Comparison of ENCODE assay signal across 23 cellular contexts in genomic region chr1:109837852-109838570, GRCh38.
A peak's percentile ranks its signal among the peaks of the same experiment; 100 is the strongest.
DNase-seq lines count a peak whose midpoint lies in the region; ATAC-seq, FAIRE-seq and TF ChIP-seq lines count a peak whose summit lies in the region.
"Had no signal": no experiment of that assay in that cellular context is flagged by ENCODE, and none has a peak within 500 bp of the region (broad histone marks: within the 10 kb centered on the region; RNA-seq: fewer than 3 reads in every experiment).

No MANE protein-coding gene starts in this region.

- H3K36me3 Mint-ChIP-seq in HFFc6 (ENCODE audit: low read depth) = peaks cover 5% of the 10 kb centered on the region; the same call in 1 of the 2 replicates
- H3K36me3 Mint-ChIP-seq in osteocyte (ENCODE audit: unreplicated experiment) = no peaks in the 10 kb centered on the region
- H3K36me3 Mint-ChIP-seq: CD4-positive, alpha-beta memory T cell had no signal

- H3K9me3 Mint-ChIP-seq in HFFc6 = no peaks in the 10 kb centered on the region
- no peaks in the 10 kb centered on the region for H3K9me3 Mint-ChIP-seq in osteocyte (ENCODE audit: unreplicated experiment)

- H3K79me2 ChIP-seq in K562 (ENCODE audit: control insufficient read depth, insufficient read depth, low read length) (no peaks in the 10 kb centered on the region), trophoblast cell (ENCODE audit: control insufficient read depth, insufficient read depth, low read length, poor library complexity) (no peaks in the 10 kb centered on the region)

- peak overlapping the region; percentile 75 for H3K27ac Mint-ChIP-seq in HFFc6
- H3K27ac Mint-ChIP-seq in osteocyte (ENCODE audit: unreplicated experiment) = no peak overlapping the region
- H3K27ac Mint-ChIP-seq: CD4-positive, alpha-beta memory T cell had no signal

- no peak for DNase-seq in A549 (ENCODE audit: low read depth in 1 of 2, low spot score in 1 of 2)
- no peak for DNase-seq in HFFc6
- no peak for DNase-seq in K562 (ENCODE audit: extremely low read depth in 1 of 4, low spot score in 3 of 4)
- peak; percentile 17 for DNase-seq in osteocyte (ENCODE audit: extremely low spot score, unreplicated experiment)
- DNase-seq in trophoblast cell = no peak
- no peak for DNase-seq in stimulated activated CD4-positive, alpha-beta T cell treated with anti-CD3 and anti-CD28 coated beads, Interleukin-15, amount 100 ng/mL, for 24 hours
- DNase-seq in KG1 (lab: John Stamatoyannopoulos, UW) = no peak
- DNase-seq: C1 segment of cervical spinal cord; CD4-positive, alpha-beta memory T cell; COR-L47; KBM-7; MM.1S; NCI-H1417; NCI-H1694 treated with DMSO at 0.1 percent for 48 hours; NCI-H2081 treated with DMSO at 0.1 percent for 48 hours; NCI-H2171; NCI-H524 treated with DMSO at 0.1 percent for 48 hours; NCI-H774; SJCRH30 had no signal

- H2AFZ ChIP-seq in K562 (ENCODE audit: low read depth, low read length) = no peak overlapping the region
- H2AFZ ChIP-seq in trophoblast cell (ENCODE audit: insufficient read depth, low read length, poor library complexity) = no peak overlapping the region

- H2BK12ac ChIP-seq in trophoblast cell (ENCODE audit: low read length) = no peak overlapping the region

- peaks cover 27% of the 10 kb centered on the region for H3K4me1 Mint-ChIP-seq in HFFc6 (ENCODE audit: low read depth)
- peaks cover 3% of the 10 kb centered on the region for H3K4me1 Mint-ChIP-seq in osteocyte (ENCODE audit: unreplicated experiment)

- H3K14ac ChIP-seq in trophoblast cell (ENCODE audit: low read length) = no peak overlapping the region

- TF ChIP-seq CTCF in A549 (IDR thresholded peaks at IDR 0.05) (no peak), HFFc6 (IDR thresholded peaks at IDR 0.05) (no peak), K562 (IDR thresholded peaks at IDR 0.05 in 2 of 3, conservative IDR thresholded peaks at IDR 0.05 in 1 of 3; ENCODE audit: insufficient read depth in 2 of 3, low read depth in 1 of 3, low read length in 3 of 3) (no peak), osteocyte (IDR thresholded peaks at IDR 0.05) (no peak)

- H3K4me3 ChIP-seq in A549 (no peak overlapping the region), K562 (no peak overlapping the region), trophoblast cell (ENCODE audit: low read depth, low read length) (no peak overlapping the region)
- H3K4me3 ChIP-seq: SJCRH30 had no signal

- no peak overlapping the region for H2BK120ac ChIP-seq in trophoblast cell (ENCODE audit: insufficient read depth, low read length, poor library complexity)

- H3K4me2 ChIP-seq in A549 (peak overlapping the region; percentile 22; the same call in 1 of the 3 replicates), K562 (ENCODE audit: insufficient read depth, low read length) (no peak overlapping the region), trophoblast cell (ENCODE audit: low read length) (no peak overlapping the region)

- no peaks in the 10 kb centered on the region for H4K20me1 ChIP-seq in K562 (replicated peaks; ENCODE audit: control insufficient read depth, insufficient read depth, low read length)

- H2BK5ac ChIP-seq in trophoblast cell (ENCODE audit: low read depth, low read length, poor library complexity) = no peak overlapping the region

- POLR2A ChIA-PET in A549 (lab: Yijun Ruan, JAX) (no interaction called here), K562 (lab: Yijun Ruan, JAX) (interaction anchor here (0.9 to 1.5 kb wide), 2 partner anchors 11 to 15 kb away, joined by 3 to 6 read pairs; no protein-coding TSS in a partner anchor)

- TF ChIP-seq RAD21 in A549 (conservative IDR thresholded peaks at IDR 0.05 in 1 of 2, IDR thresholded peaks at IDR 0.05 in 1 of 2) (no peak), K562 (CRISPR knock-in tag; conservative IDR thresholded peaks at IDR 0.05 in 1 of 2, IDR thresholded peaks at IDR 0.05 in 1 of 2) (no peak)

- H3K4me1 ChIP-seq in A549 = peaks cover 14% of the 10 kb centered on the region
- H3K4me1 ChIP-seq in K562 (replicated peaks in 1 of 2; ENCODE audit: control insufficient read depth in 2 of 2, insufficient read depth in 2 of 2, low read length in 2 of 2) = peaks cover 0 to 14% of the 10 kb centered on the region in 2 experiments; a peak in 2 of 5 replicates
- no peaks in the 10 kb centered on the region for H3K4me1 ChIP-seq in trophoblast cell (ENCODE audit: control insufficient read depth in 1 of 2, insufficient read depth in 2 of 2, low read length in 2 of 2)
- H3K4me1 ChIP-seq: SJCRH30 had no signal

- H3K9me1 ChIP-seq in K562 (ENCODE audit: control insufficient read depth, insufficient read depth, low read length) = no peaks in the 10 kb centered on the region

- no peak overlapping the region for H4K8ac ChIP-seq in trophoblast cell (ENCODE audit: low read depth, low read length)

- H3K27me3 ChIP-seq in K562 (ENCODE audit: control insufficient read depth in 2 of 2, insufficient read depth in 2 of 2, low read length in 2 of 2) (no peaks in the 10 kb centered on the region), trophoblast cell (ENCODE audit: insufficient read depth, low read length) (no peaks in the 10 kb centered on the region)
- H3K27me3 ChIP-seq: SJCRH30 had no signal

- no peak overlapping the region for H3K18ac ChIP-seq in trophoblast cell (ENCODE audit: low read length)

- no peak overlapping the region for H3K9ac ChIP-seq in K562 (ENCODE audit: insufficient read depth in 1 of 2, low read depth in 2 of 2, low read length in 2 of 2)
- H3K9ac ChIP-seq in trophoblast cell (ENCODE audit: low read length) = no peak overlapping the region

- H3K4ac ChIP-seq in trophoblast cell (ENCODE audit: low read depth, low read length) = no peak overlapping the region

- no peak overlapping the region for H3K4me3 Mint-ChIP-seq in HFFc6
- no peak overlapping the region for H3K4me3 Mint-ChIP-seq in osteocyte (ENCODE audit: unreplicated experiment)
- H3K4me3 Mint-ChIP-seq: CD4-positive, alpha-beta memory T cell had no signal

- in situ Hi-C loops in K562 (cut with MboI) = no loop called here

- H2AK5ac ChIP-seq in trophoblast cell (ENCODE audit: low read length) = no peak overlapping the region

- H3K27ac ChIP-seq in A549 (peak overlapping the region; percentile 52 to 68; a peak in 5 of 6 replicates), K562 (ENCODE audit: extremely low read depth, low read depth, low read length) (no peak overlapping the region), trophoblast cell (ENCODE audit: low read depth, low read length) (no peak overlapping the region)
- H3K27ac ChIP-seq: SJCRH30 had no signal

- no peak overlapping the region for H3K23ac ChIP-seq in trophoblast cell (ENCODE audit: low read length)

- TF ChIP-seq EP300 in A549 (IDR thresholded peaks at IDR 0.05) (no peak), K562 (IDR thresholded peaks at IDR 0.05; ENCODE audit: low read length) (no peak)

- CTCF ChIA-PET in A549 (lab: Yijun Ruan, JAX) (interaction anchor here (1.0 to 1.8 kb wide), 3 partner anchors 9 to 147 kb away, joined by 3 to 5 read pairs (median 3); partner anchors contain the start of gene AHCYL1), K562 (lab: Yijun Ruan, JAX; ENCODE audit: low intra/inter-chr PET ratio) (no interaction called here)

- H4K91ac ChIP-seq in trophoblast cell (ENCODE audit: low read depth, low read length) = no peak overlapping the region

- 96% methylated on average over 2 of the region's 2 CpGs for WGBS in A549 (ENCODE audit: missing lambda C conversion rate)
- WGBS in K562 (ENCODE audit: insufficient coverage, low coverage, missing lambda C conversion rate) = 60% methylated on average over 2 of the region's 2 CpGs
- WGBS in trophoblast cell (ENCODE audit: extremely low coverage, insufficient coverage, insufficient read length) = no CpG with 5 or more reads among the region's 2 CpGs

- no TSS peak for BruUV-seq in K562 (replicated peaks; lab: Mats Ljungman, UMichigan)

- no peaks in the 10 kb centered on the region for H3K27me3 Mint-ChIP-seq in HFFc6 (ENCODE audit: insufficient read depth)
- H3K27me3 Mint-ChIP-seq in osteocyte (ENCODE audit: unreplicated experiment) = peaks cover 6% of the 10 kb centered on the region
- H3K27me3 Mint-ChIP-seq: CD4-positive, alpha-beta memory T cell had no signal

- no peak overlapping the region for H4K12ac ChIP-seq in trophoblast cell (ENCODE audit: low read depth, low read length)

- no peaks in the 10 kb centered on the region for H3K36me3 ChIP-seq in K562 (ENCODE audit: control insufficient read depth, insufficient read depth, low read length)
- H3K36me3 ChIP-seq in trophoblast cell (ENCODE audit: control insufficient read depth in 1 of 2, insufficient read depth in 2 of 2, low read length in 2 of 2) = no peaks in the 10 kb centered on the region
- H3K36me3 ChIP-seq: SJCRH30 had no signal

- FAIRE-seq in A549 (lab: Jason Lieb, UNC) (no peak), K562 (lab: Jason Lieb, UNC) (no peak)
- FAIRE-seq: A204.1, HepG2 had no signal

- H3K9me3 ChIP-seq in A549 = no peaks in the 10 kb centered on the region
- peaks cover 8% of the 10 kb centered on the region; the same call in 1 of the 2 replicates for H3K9me3 ChIP-seq in K562 (replicated peaks; ENCODE audit: control insufficient read depth, insufficient read depth, low read depth, low read length)
- no peaks in the 10 kb centered on the region for H3K9me3 ChIP-seq in trophoblast cell (ENCODE audit: insufficient read depth, low read depth, low read length)
- H3K9me3 ChIP-seq: SJCRH30 had no signal

- no peak for TF ChIP-seq POLR2A in A549 (IDR thresholded peaks at IDR 0.05; ENCODE audit: low read length)
- no peak for TF ChIP-seq POLR2A in K562 (conservative IDR thresholded peaks at IDR 0.05)

- intact Hi-C loops in K562 (cut with micrococcal nuclease) = no loop called here

- ATAC-seq in A549 (no peak), K562 (no peak), HG02623 (IDR thresholded peaks at IDR 0.05; ENCODE audit: unreplicated experiment) (no peak)
- ATAC-seq: HepG2, Right ventricle myocardium inferior had no signal

- no peaks in the 10 kb centered on the region for H3K79me1 ChIP-seq in trophoblast cell (ENCODE audit: low read length)

TF ChIP-seq in A549, 52 proteins besides CTCF, POLR2A, EP300 and RAD21 (continues in another document):
- TF ChIP-seq TFCP2L1 (CRISPR knock-in tag; IDR thresholded peaks at IDR 0.05) = no peak
- TF ChIP-seq HES2 (IDR thresholded peaks at IDR 0.05) = no peak

TF ChIP-seq in K562, 482 proteins besides CTCF, POLR2A, EP300 and RAD21 (continues in another document):
- TF ChIP-seq CXXC5 (CRISPR knock-in tag; IDR thresholded peaks at IDR 0.05) = 0 out of 2 replicates have a peak, but pooled peaks have one; percentile 13
- 0 out of 2 replicates have a peak, but pooled peaks have one; percentile 40 for TF ChIP-seq TRIM28 (IDR thresholded peaks at IDR 0.05)
- no peak for TF ChIP-seq PTBP1 (IDR thresholded peaks at IDR 0.05; ENCODE audit: low read depth, low read length)
- peak in 1 of 2 experiments; percentile 32; a peak in 2 of 4 replicates for TF ChIP-seq TRIM24 (IDR thresholded peaks at IDR 0.05)
- TF ChIP-seq ERF (CRISPR knock-in tag; IDR thresholded peaks at IDR 0.05) = 0 out of 2 replicates have a peak, but pooled peaks have one; percentile 44

Comparison
In these comparisons a context has a peak if more than half of its experiments do, and no peak if none do; other contexts are left out.
1. H3K27ac ChIP-seq: peak in A549 (2 of 2); none in K562 (single experiment) and trophoblast cell (single experiment).